In the genomic region with DNA sequence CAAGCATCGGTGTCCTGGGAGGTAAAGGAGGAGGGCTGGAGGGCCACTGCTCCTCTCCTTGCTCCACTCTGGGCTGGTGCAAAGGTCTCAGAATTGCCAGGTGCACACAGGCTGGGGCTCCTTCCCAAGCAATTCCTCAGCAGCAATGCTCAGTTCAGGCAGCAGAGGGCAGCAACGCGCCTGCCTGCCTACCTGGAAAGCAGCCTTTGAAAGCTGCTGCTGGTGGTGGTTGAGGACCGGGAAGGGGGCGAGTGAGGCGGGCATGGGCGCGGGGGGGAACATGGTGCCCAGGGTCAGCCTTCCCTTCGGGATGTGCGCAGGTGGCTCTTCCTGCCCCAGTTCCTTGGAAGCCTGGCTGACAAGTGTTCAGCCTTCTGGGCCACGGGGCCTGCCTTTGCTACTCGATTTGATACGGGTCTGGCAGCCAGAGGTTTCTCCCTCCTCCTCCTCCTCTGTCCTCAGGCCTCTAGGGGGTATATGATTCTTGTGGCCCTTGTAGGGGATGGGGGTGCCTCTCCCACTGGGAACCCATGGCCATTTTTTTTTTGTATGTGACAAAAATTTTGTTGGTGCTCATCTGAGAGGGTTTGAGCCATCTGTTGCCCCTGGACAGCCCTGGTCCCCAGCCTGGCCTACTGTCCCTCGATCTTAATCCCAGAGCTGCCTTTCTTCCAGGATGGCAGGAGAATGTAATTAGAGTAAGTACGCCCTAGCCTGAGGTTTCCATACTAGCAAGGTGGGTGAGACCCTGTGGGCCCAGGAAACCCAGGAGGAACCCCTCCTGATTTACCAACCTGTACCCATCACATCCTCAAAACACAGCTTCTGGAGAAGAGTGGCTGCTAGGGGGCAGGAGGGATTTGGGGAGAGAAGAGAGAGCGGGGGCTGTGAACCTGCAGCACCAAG, we compare ENCODE assay signal across 8 cellular contexts. TPM values are rescaled to one million over a fixed set of nuclear protein-coding genes. Genes with fewer than 3 reads are reported as not detected.
DNase-seq lines count a peak whose midpoint lies in the region; ATAC-seq and TF ChIP-seq lines count a peak whose summit lies in the region.

No MANE protein-coding gene starts in this region.

- no peaks in the 10 kb centered on the region for H3K27me3 Mint-ChIP-seq in activated CD4-positive, alpha-beta memory T cell treated with anti-CD3 and anti-CD28 coated beads for 36 hours

- H3K4me1 ChIP-seq in lower lobe of right lung = peaks cover 40% of the 10 kb centered on the region

- no peaks in the 10 kb centered on the region for H3K9me3 ChIP-seq in lower lobe of right lung

- no peaks in the 10 kb centered on the region for H3K27me3 ChIP-seq in lower lobe of right lung (ENCODE audit: low read depth)

- peak overlapping the region; percentile 24 for H3K27ac Mint-ChIP-seq in activated CD4-positive, alpha-beta memory T cell treated with anti-CD3 and anti-CD28 coated beads for 36 hours

- peak overlapping the region; percentile 34 for H3K27ac ChIP-seq in lower lobe of right lung

- ATAC-seq in HG03460 (IDR thresholded peaks at IDR 0.05; ENCODE audit: unreplicated experiment) (peak; percentile 40), lower lobe of right lung (peak; percentile 86 to 87), HG03565 (IDR thresholded peaks at IDR 0.05; ENCODE audit: unreplicated experiment) (no peak)

- H3K4me3 Mint-ChIP-seq in activated CD4-positive, alpha-beta memory T cell treated with anti-CD3 and anti-CD28 coated beads for 36 hours = no peak overlapping the region

- intact Hi-C loops in activated CD4-positive, alpha-beta memory T cell treated with anti-CD3 and anti-CD28 coated beads for 36 hours (cut with micrococcal nuclease) = loop anchor here (1.0 to 5.0 kb wide), 5 partner anchors 40 to 412 kb away; no protein-coding TSS in a partner anchor
- intact Hi-C loops in lower lobe of right lung (cut with DNase I) = no loop called here

- no peaks in the 10 kb centered on the region for H3K9me3 Mint-ChIP-seq in activated CD4-positive, alpha-beta memory T cell treated with anti-CD3 and anti-CD28 coated beads for 36 hours

- TF ChIP-seq CTCF in lower lobe of right lung (IDR thresholded peaks at IDR 0.05) = peak; percentile 94

- DNase-seq in GDM1 (lab: John Stamatoyannopoulos, UW) (peak; percentile 59), NCI-H748 (lab: John Stamatoyannopoulos, UW; ENCODE audit: unreplicated experiment) (peak; percentile 88), ecto neural progenitor cell (ENCODE audit: low spot score) (peak; percentile 91), lower lobe of right lung (peak; percentile 85)
- peak; percentile 87 for DNase-seq in activated CD4-positive, alpha-beta memory T cell treated with anti-CD3 and anti-CD28 coated beads for 36 hours
- peak; percentile 66 for DNase-seq in stimulated activated CD8-positive, alpha-beta memory T cell treated with anti-CD3 and anti-CD28 coated beads, Interleukin-12 subunit alpha, Interleukin-12 subunit beta, amount 100 ng/mL, for 1 hour (ENCODE audit: low read depth)

- CTCF ChIA-PET in activated CD4-positive, alpha-beta memory T cell treated with anti-CD3 and anti-CD28 coated beads for 36 hours (lab: Charles Lee) = interaction anchor here (0.6 to 4.0 kb wide), 36 partner anchors 11 to 415 kb away, joined by 3 to 51 read pairs (median 5); a partner anchor contains a TSS

- POLR2A ChIA-PET in activated CD4-positive, alpha-beta memory T cell treated with anti-CD3 and anti-CD28 coated beads for 36 hours (lab: Charles Lee) = interaction anchor here (1.3 to 1.8 kb wide), 3 partner anchors 21 to 102 kb away, joined by 3 to 7 read pairs (median 4); a partner anchor contains a TSS

- H3K4me3 ChIP-seq in lower lobe of right lung = peak overlapping the region; percentile 17

- peaks cover 43% of the 10 kb centered on the region for H3K4me1 Mint-ChIP-seq in activated CD4-positive, alpha-beta memory T cell treated with anti-CD3 and anti-CD28 coated beads for 36 hours (ENCODE audit: low read depth)

- peaks cover 23% of the 10 kb centered on the region for H3K36me3 ChIP-seq in lower lobe of right lung

- peaks cover 12% of the 10 kb centered on the region for H3K36me3 Mint-ChIP-seq in activated CD4-positive, alpha-beta memory T cell treated with anti-CD3 and anti-CD28 coated beads for 36 hours

RNA-seq across cellular contexts. Expression of a gene that starts 20.1 kb away (rescaled TPM):
- 10 to 100 TPM; 46.9 to 50.5 TPM for total RNA-seq in activated CD4-positive, alpha-beta memory T cell treated with anti-CD3 and anti-CD28 coated beads for 36 hours
- 30.2 TPM for total RNA-seq in lower lobe of right lung

RNA-seq across cellular contexts. Expression of a gene that starts 22.7 kb away (rescaled TPM):
- total RNA-seq in activated CD4-positive, alpha-beta memory T cell treated with anti-CD3 and anti-CD28 coated beads for 36 hours = not detected
- total RNA-seq in lower lobe of right lung = 2.6 TPM

RNA-seq across cellular contexts. Expression of a gene that starts 31.9 kb away (rescaled TPM):
- 10 to 100 TPM; 29.1 to 31.6 TPM for total RNA-seq in activated CD4-positive, alpha-beta memory T cell treated with anti-CD3 and anti-CD28 coated beads for 36 hours
- 19.2 TPM for total RNA-seq in lower lobe of right lung

RNA-seq across cellular contexts. Expression of a gene that starts 38.4 kb away (rescaled TPM):
- 10 to 100 TPM; 72.6 to 72.8 TPM for total RNA-seq in activated CD4-positive, alpha-beta memory T cell treated with anti-CD3 and anti-CD28 coated beads for 36 hours
- 90.9 TPM for total RNA-seq in lower lobe of right lung
